Comparison of ENCODE assay signal across 8 cellular contexts in the genomic region with DNA sequence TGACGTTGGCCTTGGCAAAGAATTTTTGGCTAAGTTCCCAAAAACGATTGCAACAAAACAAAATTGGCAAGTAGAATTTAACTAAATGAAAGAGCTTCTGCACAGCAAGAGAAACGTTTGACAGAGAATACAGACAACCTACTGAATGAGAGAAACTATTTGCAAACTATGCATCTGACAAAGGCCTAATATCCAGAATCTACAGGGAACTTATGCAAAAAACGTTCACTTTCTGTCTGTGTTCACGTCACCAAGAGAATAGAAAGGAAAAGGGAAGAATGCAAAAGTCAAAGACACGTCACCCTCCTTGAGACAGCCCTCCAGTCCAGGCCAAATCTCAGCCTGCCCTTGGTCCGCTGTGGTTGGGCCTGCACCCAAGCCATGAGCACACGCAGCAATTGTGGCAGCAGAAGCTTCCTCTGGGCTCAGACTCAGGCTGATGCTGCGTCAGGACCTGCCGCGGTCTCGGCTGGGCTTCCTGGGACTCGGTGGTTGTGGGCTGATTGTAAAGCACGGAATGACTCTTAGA.
DNase-seq lines count a peak whose midpoint lies in the region; ATAC-seq, FAIRE-seq and TF ChIP-seq lines count a peak whose summit lies in the region.
"Not testable (repeated sequence)": the region's sequence is repeated elsewhere in the genome, so short reads cannot be mapped to it uniquely, and the experiment has no call there.

No MANE protein-coding gene starts in this region.

- not testable (repeated sequence) for H3K4me3 Mint-ChIP-seq in activated CD4-positive, alpha-beta T cell treated with anti-CD3 and anti-CD28 coated beads, Interleukin-2, amount 10 ng/mL, durations not matched to agents 24 days and 14 days; stimulated activated memory B cell treated with anti-CD40 and anti-IgM and Interleukin-4, amounts not matched to agents 10 μg/mL and 1 μg/mL and 100 μg/mL, for 72 hours

- H3K27me3 Mint-ChIP-seq in activated CD4-positive, alpha-beta T cell treated with anti-CD3 and anti-CD28 coated beads, Interleukin-2, amount 10 ng/mL, durations not matched to agents 24 days and 14 days; stimulated activated memory B cell treated with anti-CD40 and anti-IgM and Interleukin-4, amounts not matched to agents 10 μg/mL and 1 μg/mL and 100 μg/mL, for 72 hours: not testable (repeated sequence)

- peak; percentile 48 for ATAC-seq in stimulated activated memory B cell treated with anti-CD40 and anti-IgM and Interleukin-4, amounts not matched to agents 10 μg/mL and 1 μg/mL and 100 μg/mL, for 72 hours

- CTCF ChIA-PET in AG04450 (lab: Charles Lee): interaction anchor here (1.5 kb wide), 1 partner anchor 52 kb away, joined by 5 read pairs; no protein-coding TSS in a partner anchor

- H3K27ac Mint-ChIP-seq in activated CD4-positive, alpha-beta T cell treated with anti-CD3 and anti-CD28 coated beads, Interleukin-2, amount 10 ng/mL, durations not matched to agents 24 days and 14 days: peak overlapping the region; percentile 1
- not testable (repeated sequence) for H3K27ac Mint-ChIP-seq in stimulated activated memory B cell treated with anti-CD40 and anti-IgM and Interleukin-4, amounts not matched to agents 10 μg/mL and 1 μg/mL and 100 μg/mL, for 72 hours

- not testable (repeated sequence) for H2AFZ ChIP-seq in OCI-LY1 (ENCODE audit: low read length)

- H3F3A ChIP-seq in OCI-LY1 (ENCODE audit: insufficient read depth, low read length): not testable (repeated sequence)

- POLR2A ChIA-PET in AG04450 (lab: Yijun Ruan, JAX): not testable (repeated sequence)

- not testable (repeated sequence) for FAIRE-seq in bronchial epithelial cell (lab: Jason Lieb, UNC)

- DNase-seq in AG04450 (ENCODE audit: low read depth, low spot score): peak; percentile 82
- DNase-seq in GOT3 (lab: John Stamatoyannopoulos, UW): peak; percentile 22
- not testable (repeated sequence) for DNase-seq in activated CD4-positive, alpha-beta T cell treated with anti-CD3 and anti-CD28 coated beads, Interleukin-2, amount 10 ng/mL, durations not matched to agents 24 days and 14 days
- peak; percentile 28 for DNase-seq in bronchial epithelial cell (ENCODE audit: low read depth)
- DNase-seq in globus pallidus (ENCODE audit: low spot score): peak; percentile 73

- H3K4me3 ChIP-seq in AG04450 (ENCODE audit: low read depth, low read length): peak overlapping the region; percentile 45
- not testable (repeated sequence) for H3K4me3 ChIP-seq in OCI-LY1 (ENCODE audit: low read depth, low read length, poor library complexity, severe bottlenecking); bronchial epithelial cell (ENCODE audit: low read depth, low read length); muscle layer of duodenum (ENCODE audit: low read depth in 1 of 2, low read length in 2 of 2)

- not testable (repeated sequence) for TF ChIP-seq CTCF in AG04450 (IDR thresholded peaks at IDR 0.05; ENCODE audit: low read depth, low read length); OCI-LY1 (IDR thresholded peaks at IDR 0.05; ENCODE audit: low read length); bronchial epithelial cell (IDR thresholded peaks at IDR 0.05; ENCODE audit: insufficient read depth, low read length, severe bottlenecking)

- not testable (repeated sequence) for H3K9me3 ChIP-seq in AG04450 (ENCODE audit: control insufficient read depth, insufficient read depth, low read length); OCI-LY1 (ENCODE audit: low read length); muscle layer of duodenum (ENCODE audit: control insufficient read depth in 1 of 2, low read length in 2 of 2)

- not testable (repeated sequence) for H3K9me2 ChIP-seq in OCI-LY1 (ENCODE audit: low read depth, low read length)

- H3K36me3 Mint-ChIP-seq in activated CD4-positive, alpha-beta T cell treated with anti-CD3 and anti-CD28 coated beads, Interleukin-2, amount 10 ng/mL, durations not matched to agents 24 days and 14 days (ENCODE audit: low read depth); stimulated activated memory B cell treated with anti-CD40 and anti-IgM and Interleukin-4, amounts not matched to agents 10 μg/mL and 1 μg/mL and 100 μg/mL, for 72 hours: not testable (repeated sequence)

- H3K27ac ChIP-seq in AG04450 (ENCODE audit: low read depth, low read length) (peak overlapping the region; percentile 78), OCI-LY1 (ENCODE audit: low read depth, low read length, poor library complexity, severe bottlenecking) (peak overlapping the region; percentile 8), muscle layer of duodenum (ENCODE audit: low read length) (peak overlapping the region; percentile 36)

- H3K79me2 ChIP-seq in OCI-LY1 (ENCODE audit: insufficient read depth, low read length): not testable (repeated sequence)

- H3K9me3 Mint-ChIP-seq in activated CD4-positive, alpha-beta T cell treated with anti-CD3 and anti-CD28 coated beads, Interleukin-2, amount 10 ng/mL, durations not matched to agents 24 days and 14 days; stimulated activated memory B cell treated with anti-CD40 and anti-IgM and Interleukin-4, amounts not matched to agents 10 μg/mL and 1 μg/mL and 100 μg/mL, for 72 hours: not testable (repeated sequence)

- intact Hi-C loops in activated CD4-positive, alpha-beta T cell treated with anti-CD3 and anti-CD28 coated beads, Interleukin-2, amount 10 ng/mL, durations not matched to agents 24 days and 14 days (cut with micrococcal nuclease): not testable (repeated sequence)

- H3K4me1 Mint-ChIP-seq in activated CD4-positive, alpha-beta T cell treated with anti-CD3 and anti-CD28 coated beads, Interleukin-2, amount 10 ng/mL, durations not matched to agents 24 days and 14 days; stimulated activated memory B cell treated with anti-CD40 and anti-IgM and Interleukin-4, amounts not matched to agents 10 μg/mL and 1 μg/mL and 100 μg/mL, for 72 hours: not testable (repeated sequence)

- H3K4me2 ChIP-seq in OCI-LY1 (ENCODE audit: low read length): not testable (repeated sequence)

- not testable (repeated sequence) for H4K20me1 ChIP-seq in OCI-LY1 (ENCODE audit: insufficient read depth, low read length)

- not testable (repeated sequence) for H3K27me3 ChIP-seq in AG04450 (ENCODE audit: control insufficient read depth, insufficient read depth, low read length); OCI-LY1 (ENCODE audit: insufficient read depth, low read length); bronchial epithelial cell (ENCODE audit: control insufficient read depth, insufficient read depth, low read length); muscle layer of duodenum (ENCODE audit: low read depth, low read length)

- not testable (repeated sequence) for H3K4me1 ChIP-seq in OCI-LY1 (ENCODE audit: insufficient read depth, low read length, severe bottlenecking); muscle layer of duodenum (ENCODE audit: control insufficient read depth in 1 of 2, insufficient read depth in 2 of 2, low read length in 2 of 2)

- not testable (repeated sequence) for H3K36me3 ChIP-seq in OCI-LY1 (ENCODE audit: insufficient read depth, low read length); bronchial epithelial cell (ENCODE audit: control insufficient read depth, insufficient read depth, low read length); muscle layer of duodenum (ENCODE audit: control insufficient read depth in 1 of 2, insufficient read depth in 2 of 2, low read length in 2 of 2)

- H3K9ac ChIP-seq in OCI-LY1 (ENCODE audit: low read length): not testable (repeated sequence)

Comparison
In these comparisons a context has a peak if more than half of its experiments do, and no peak if none do; other contexts are left out.
1. H3K27ac ChIP-seq: peak in every context shown above with its lines; median percentile 78 in AG04450; 36 in muscle layer of duodenum; 8 in OCI-LY1.